In genomic region chr2:96817882-96818281, GRCh38 we compare ENCODE assay signal across 9 cellular contexts. TPM values are rescaled to one million over a fixed set of nuclear protein-coding genes. Genes with fewer than 3 reads are reported as not detected.
DNase-seq lines count a peak whose midpoint lies in the region; ATAC-seq, FAIRE-seq and TF ChIP-seq lines count a peak whose summit lies in the region.
"Had no signal": no experiment of that assay in that cellular context is flagged by ENCODE, and none has a peak within 500 bp of the region (broad histone marks: within the 10 kb centered on the region; RNA-seq: fewer than 3 reads in every experiment).

No MANE protein-coding gene starts in this region.

- ATAC-seq in HG02885 (IDR thresholded peaks at IDR 0.05; ENCODE audit: poor library complexity, unreplicated experiment), result no peak
- no peak for ATAC-seq in HG03135 (IDR thresholded peaks at IDR 0.05; ENCODE audit: unreplicated experiment)

- H3K36me3 ChIP-seq in cardiac muscle cell (no peaks in the 10 kb centered on the region), astrocyte (ENCODE audit: insufficient read depth, low read length) (no peaks in the 10 kb centered on the region), mucosa of stomach (ENCODE audit: control insufficient read depth, insufficient read depth, low read length) (no peaks in the 10 kb centered on the region), urinary bladder (ENCODE audit: insufficient read depth) (no peaks in the 10 kb centered on the region)
- H3K36me3 ChIP-seq: brain microvascular endothelial cell had no signal

- H3K27me3 ChIP-seq in cardiac muscle cell, result no peaks in the 10 kb centered on the region
- H3K27me3 ChIP-seq in astrocyte (ENCODE audit: insufficient read depth, low read length), result no peaks in the 10 kb centered on the region
- no peaks in the 10 kb centered on the region for H3K27me3 ChIP-seq in mucosa of stomach (ENCODE audit: control insufficient read depth, insufficient read depth, low read length)
- H3K27me3 ChIP-seq: brain microvascular endothelial cell had no signal

- intact Hi-C loops in cardiac septum (cut with DNase I), result loop anchor here (2.0 kb wide), 1 partner anchor 39 kb away; no protein-coding TSS in a partner anchor

- FAIRE-seq in astrocyte (lab: Jason Lieb, UNC), result no peak

- peaks cover 8% of the 10 kb centered on the region for H3K79me2 ChIP-seq in astrocyte (ENCODE audit: insufficient read depth, low read length)

- peak overlapping the region; percentile 78 for H3K4me3 Mint-ChIP-seq in astrocyte (ENCODE audit: unreplicated experiment)

- H4K20me1 ChIP-seq in astrocyte (ENCODE audit: insufficient read depth, low read length), result peaks cover 48% of the 10 kb centered on the region

- DNase-seq in cardiac muscle cell (ENCODE audit: low read depth in 1 of 2, low spot score in 1 of 2), result no peak
- no peak for DNase-seq in cardiac septum (ENCODE audit: low spot score)
- DNase-seq in astrocyte (ENCODE audit: low read depth), result no peak
- DNase-seq in RWPE1 (ENCODE audit: low spot score), result no peak
- DNase-seq: brain microvascular endothelial cell had no signal

- H3K4me2 ChIP-seq in astrocyte (ENCODE audit: low read length), result peak overlapping the region; percentile 98

- H3K27ac Mint-ChIP-seq in astrocyte (ENCODE audit: unreplicated experiment), result no peak overlapping the region

- H3K9ac ChIP-seq in astrocyte (ENCODE audit: low read length), result no peak overlapping the region
- no peak overlapping the region for H3K9ac ChIP-seq in mucosa of stomach (ENCODE audit: low read length)

- TF ChIP-seq CTCF in cardiac muscle cell (IDR thresholded peaks at IDR 0.05; ENCODE audit: low read depth, low read length), result no peak
- no peak for TF ChIP-seq CTCF in astrocyte (IDR thresholded peaks at IDR 0.05; ENCODE audit: insufficient read depth, low read depth, low read length)
- no peak for TF ChIP-seq CTCF in RWPE1 (conservative IDR thresholded peaks at IDR 0.05; ENCODE audit: low read depth)

- POLR2A ChIA-PET in RWPE1 (lab: Yijun Ruan, JAX; ENCODE audit: low non-redundant PET), result interaction anchor here (0.6 kb wide), 1 partner anchor 85 kb away, joined by 3 read pairs; no protein-coding TSS in a partner anchor

- H3K4me1 Mint-ChIP-seq in astrocyte (ENCODE audit: low read depth, unreplicated experiment), result peaks cover 2% of the 10 kb centered on the region

- H2AFZ ChIP-seq in astrocyte (ENCODE audit: low read depth, low read length), result no peak overlapping the region

- 77% methylated on average over 8 of the region's 8 CpGs for WGBS in urinary bladder

- H3K4me3 ChIP-seq in cardiac muscle cell (peak overlapping the region; percentile 59), astrocyte (ENCODE audit: insufficient read depth, low read depth, low read length) (no peak overlapping the region), mucosa of stomach (ENCODE audit: low read length) (peak overlapping the region; percentile 67), urinary bladder (ENCODE audit: low read depth, low read length) (peak overlapping the region; percentile 84)

- CTCF ChIA-PET in RWPE1 (lab: Yijun Ruan, JAX), result interaction anchor here (0.5 to 2.0 kb wide), 4 partner anchors 40 to 381 kb away, joined by 3 to 5 read pairs (median 4); partner anchors contain the start of gene ANKRD39

- peaks cover 7% of the 10 kb centered on the region for H3K27me3 Mint-ChIP-seq in astrocyte (ENCODE audit: low read depth, unreplicated experiment)

- H3K27ac ChIP-seq in cardiac muscle cell (no peak overlapping the region), astrocyte (ENCODE audit: low read depth, low read length) (no peak overlapping the region), urinary bladder (ENCODE audit: low read depth) (no peak overlapping the region), RWPE1 (no peak overlapping the region)
- H3K27ac ChIP-seq: brain microvascular endothelial cell had no signal

- H3K9me3 ChIP-seq in cardiac muscle cell (ENCODE audit: low read depth), result no peaks in the 10 kb centered on the region
- H3K9me3 ChIP-seq in astrocyte (ENCODE audit: insufficient read depth, low read depth, low read length), result no peaks in the 10 kb centered on the region
- H3K9me3 ChIP-seq in mucosa of stomach (ENCODE audit: control insufficient read depth, low read length), result no peaks in the 10 kb centered on the region

- H3K4me1 ChIP-seq in cardiac muscle cell (ENCODE audit: low read depth), result peaks cover 40% of the 10 kb centered on the region
- H3K4me1 ChIP-seq in astrocyte (ENCODE audit: insufficient read depth, low read length), result peaks cover 12% of the 10 kb centered on the region
- peaks cover 54% of the 10 kb centered on the region for H3K4me1 ChIP-seq in mucosa of stomach (ENCODE audit: control insufficient read depth, insufficient read depth, low read length)
- peaks cover 4% of the 10 kb centered on the region for H3K4me1 ChIP-seq in urinary bladder (ENCODE audit: insufficient read depth)

- H3K9me3 Mint-ChIP-seq in astrocyte (ENCODE audit: unreplicated experiment), result no peaks in the 10 kb centered on the region

- H3K36me3 Mint-ChIP-seq in astrocyte (ENCODE audit: low read depth, unreplicated experiment), result peaks cover 5% of the 10 kb centered on the region

RNA-seq across cellular contexts. Expression of gene CNNM3, which starts 1.8 kb away (rescaled TPM):
- total RNA-seq in cardiac muscle cell, result 15.2 and 18.9 TPM in 2 replicates
- polyA plus RNA-seq in cardiac muscle cell, result 37.6 and 46.6 TPM in 2 replicates
- total RNA-seq in cardiac septum, result 10.7 TPM
- 5.6 and 6.5 TPM in 2 replicates for total RNA-seq in astrocyte
- total RNA-seq in urinary bladder, result 18.0 TPM
- polyA plus RNA-seq in urinary bladder, result 14.6 TPM

RNA-seq across cellular contexts. Expression of gene ANKRD23, which starts 25.9 kb away (rescaled TPM):
- 4.8 and 11.0 TPM in 2 replicates for total RNA-seq in cardiac muscle cell
- 2.5 and 3.3 TPM in 2 replicates for polyA plus RNA-seq in cardiac muscle cell
- total RNA-seq in cardiac septum, result 10.6 TPM
- 2.5 and 3.3 TPM in 2 replicates for total RNA-seq in astrocyte
- 2.6 TPM for total RNA-seq in urinary bladder
- polyA plus RNA-seq in urinary bladder, result 5.1 TPM

RNA-seq across cellular contexts. Expression of gene ANKRD39, which starts 39.9 kb away (rescaled TPM):
- 15.4 and 27.8 TPM in 2 replicates for total RNA-seq in cardiac muscle cell
- 32.1 and 32.3 TPM in 2 replicates for polyA plus RNA-seq in cardiac muscle cell
- total RNA-seq in cardiac septum, result 15.2 TPM
- 11.9 and 13.7 TPM in 2 replicates for total RNA-seq in astrocyte
- 5.8 TPM for total RNA-seq in urinary bladder
- 18.8 TPM for polyA plus RNA-seq in urinary bladder

RNA-seq across cellular contexts. Expression of gene SEMA4C, which starts 52.0 kb away (rescaled TPM):
- total RNA-seq in cardiac muscle cell, result 45.7 and 53.6 TPM in 2 replicates
- 27.9 and 31.1 TPM in 2 replicates for polyA plus RNA-seq in cardiac muscle cell
- 25.6 TPM for total RNA-seq in cardiac septum
- 30.7 and 32.8 TPM in 2 replicates for total RNA-seq in astrocyte
- 27.4 TPM for total RNA-seq in urinary bladder
- polyA plus RNA-seq in urinary bladder, result 80.1 TPM

RNA-seq across cellular contexts. Expression of gene CNNM4, which starts 57.2 kb away (rescaled TPM):
- 14.9 and 18.8 TPM in 2 replicates for total RNA-seq in cardiac muscle cell
- polyA plus RNA-seq in cardiac muscle cell, result 10.2 and 15.5 TPM in 2 replicates
- total RNA-seq in cardiac septum, result 36.8 TPM
- total RNA-seq in astrocyte, result 5.8 and 6.8 TPM in 2 replicates
- 5.8 TPM for total RNA-seq in urinary bladder
- polyA plus RNA-seq in urinary bladder, result 4.8 TPM
